Comparison of ENCODE assay signal across 1 cellular context in genomic region chr1:226397955-226398636, GRCh38.
TF ChIP-seq lines count a peak whose summit lies in the region.

No MANE protein-coding gene starts in this region.

TF ChIP-seq in HepG2, 621 proteins besides CTCF, POLR2A, EP300 and RAD21:
- peak; percentile 73 for TF ChIP-seq PAXIP1 (CRISPR knock-in tag; conservative IDR thresholded peaks at IDR 0.05)
- peak; percentile 87; the same call in 1 of the 2 replicates for TF ChIP-seq ZNF460 (CRISPR knock-in tag; IDR thresholded peaks at IDR 0.05; ENCODE audit: borderline replicate concordance)
- peak; percentile 44 for TF ChIP-seq HNF1A (IDR thresholded peaks at IDR 0.05; ENCODE audit: low read depth)
- TF ChIP-seq HNF1A (CRISPR knock-in tag; IDR thresholded peaks at IDR 0.05; ENCODE audit: borderline replicate concordance), result no peak
- TF ChIP-seq ARID4A (CRISPR knock-in tag; IDR thresholded peaks at IDR 0.05; ENCODE audit: borderline replicate concordance), result 0 out of 2 replicates have a peak, but pooled peaks have one; percentile 5
- TF ChIP-seq RARA (CRISPR knock-in tag; IDR thresholded peaks at IDR 0.05), result 0 out of 2 replicates have a peak, but pooled peaks have one; percentile 16
- no peak for TF ChIP-seq SATB2 (CRISPR knock-in tag; IDR thresholded peaks at IDR 0.05)
- TF ChIP-seq ZNF703 (CRISPR knock-in tag; IDR thresholded peaks at IDR 0.05; ENCODE audit: borderline replicate concordance), result no peak
